16 cellular contexts compared by ENCODE assay signal in genomic region chr19:16877581-16877980, GRCh38. TPM values are rescaled to one million over a fixed set of nuclear protein-coding genes. Genes with fewer than 3 reads are reported as not detected.
A peak's percentile ranks its signal among the peaks of the same experiment; 100 is the strongest.
DNase-seq lines count a peak whose midpoint lies in the region; ATAC-seq and TF ChIP-seq lines count a peak whose summit lies in the region.
"Had no signal": no experiment of that assay in that cellular context is flagged by ENCODE, and none has a peak within 500 bp of the region (broad histone marks: within the 10 kb centered on the region; RNA-seq: fewer than 3 reads in every experiment).

No MANE protein-coding gene starts in this region.

- H3K27me3 ChIP-seq in BLaER1: no peaks in the 10 kb centered on the region
- no peaks in the 10 kb centered on the region for H3K27me3 ChIP-seq in Loucy (ENCODE audit: insufficient read depth, low read length, poor library complexity, severe bottlenecking)
- H3K27me3 ChIP-seq in parathyroid adenoma (ENCODE audit: control insufficient read depth, insufficient read depth, low read length): no peaks in the 10 kb centered on the region
- H3K27me3 ChIP-seq: BE2C had no signal

- DNase-seq in endothelial cell (ENCODE audit: low spot score) (no peak), WTC11 (ENCODE audit: low spot score) (no peak)
- DNase-seq: BE2C, DMS 273 treated with DMSO at 0.1 percent for 48 hours, NCI-H1092 treated with DMSO at 0.1 percent for 48 hours, NCI-H1694, NCI-H2107, NCI-H345 had no signal

- H3K4me3 ChIP-seq in BLaER1 (peak overlapping the region; percentile 44), Loucy (ENCODE audit: low read length, poor library complexity, severe bottlenecking) (peak overlapping the region; percentile 48), parathyroid adenoma (ENCODE audit: low read depth, low read length) (no peak overlapping the region)
- H3K4me3 ChIP-seq: PC-9 had no signal

- H3K79me2 ChIP-seq in Loucy (ENCODE audit: insufficient read depth, low read length) (peaks cover 12% of the 10 kb centered on the region), parathyroid adenoma (peaks cover 5% of the 10 kb centered on the region)

- peaks cover 31% of the 10 kb centered on the region for H3K9me3 ChIP-seq in BLaER1
- peaks cover 13% of the 10 kb centered on the region; the same call in 1 of the 2 replicates for H3K9me3 ChIP-seq in Loucy (ENCODE audit: insufficient read depth, low read depth, low read length)
- no peaks in the 10 kb centered on the region for H3K9me3 ChIP-seq in parathyroid adenoma (ENCODE audit: control insufficient read depth, low read length)
- H3K9me3 ChIP-seq: BE2C had no signal

- H3K4me2 ChIP-seq in BLaER1 (peak overlapping the region; percentile 82), Loucy (ENCODE audit: low read depth, low read length, poor library complexity, severe bottlenecking) (peak overlapping the region; percentile 73), parathyroid adenoma (ENCODE audit: low read length) (no peak overlapping the region)
- H3K4me2 ChIP-seq: PC-9 had no signal

- ATAC-seq in HG03378 (IDR thresholded peaks at IDR 0.05; ENCODE audit: unreplicated experiment) (no peak), WTC11 (no peak), HG02763 (IDR thresholded peaks at IDR 0.05; ENCODE audit: unreplicated experiment) (no peak)

- CTCF ChIA-PET in WTC11 (lab: Charles Lee): no interaction called here

- H3K4me1 Mint-ChIP-seq in endothelial cell (ENCODE audit: unreplicated experiment): peaks cover 15% of the 10 kb centered on the region
- no peaks in the 10 kb centered on the region for H3K4me1 Mint-ChIP-seq in WTC11

- H2AFZ ChIP-seq in Loucy (ENCODE audit: low read length) (no peak overlapping the region), parathyroid adenoma (no peak overlapping the region)
- H2AFZ ChIP-seq: PC-9 had no signal

- H3K27ac Mint-ChIP-seq in endothelial cell (ENCODE audit: unreplicated experiment) (peak overlapping the region; percentile 64), WTC11 (no peak overlapping the region)

- no peaks in the 10 kb centered on the region; the same call in 1 of the 2 replicates for H3F3A ChIP-seq in Loucy (ENCODE audit: low read depth)

- H3K27ac ChIP-seq in BLaER1: peak overlapping the region; percentile 95
- peak overlapping the region; percentile 49 for H3K27ac ChIP-seq in parathyroid adenoma
- H3K27ac ChIP-seq: PC-9 had no signal

- H3K36me3 ChIP-seq in BLaER1 (peaks cover 78% of the 10 kb centered on the region), Loucy (ENCODE audit: insufficient read depth, low read length) (peaks cover 39% of the 10 kb centered on the region; the same call in 1 of the 2 replicates), parathyroid adenoma (ENCODE audit: control insufficient read depth, insufficient read depth, low read length) (no peaks in the 10 kb centered on the region)

- H3K36me3 Mint-ChIP-seq in endothelial cell (ENCODE audit: low read depth, unreplicated experiment) (peaks cover 58% of the 10 kb centered on the region), WTC11 (peaks cover 62% of the 10 kb centered on the region)

- TF ChIP-seq CTCF in Loucy (conservative IDR thresholded peaks at IDR 0.05; ENCODE audit: low read length) (no peak), endothelial cell (IDR thresholded peaks at IDR 0.05; ENCODE audit: unreplicated experiment) (no peak), parathyroid adenoma (IDR thresholded peaks at IDR 0.05) (no peak), WTC11 (IDR thresholded peaks at IDR 0.05) (no peak)

- peaks cover 16% of the 10 kb centered on the region; the same call in 1 of the 2 replicates for H4K20me1 ChIP-seq in BLaER1
- H4K20me1 ChIP-seq in Loucy (ENCODE audit: insufficient read depth, low read length, poor library complexity, severe bottlenecking): no peaks in the 10 kb centered on the region

- H3K4me3 Mint-ChIP-seq in endothelial cell (ENCODE audit: unreplicated experiment) (no peak overlapping the region), WTC11 (no peak overlapping the region)

- peak overlapping the region; percentile 77 for H3K9ac ChIP-seq in BLaER1
- H3K9ac ChIP-seq in Loucy (ENCODE audit: low read depth, low read length, poor library complexity, severe bottlenecking): peak overlapping the region; percentile 63
- no peak overlapping the region for H3K9ac ChIP-seq in parathyroid adenoma

- no peaks in the 10 kb centered on the region for H3K9me2 ChIP-seq in Loucy (replicated peaks; ENCODE audit: low read depth, low read length)

- H3K4me1 ChIP-seq in BLaER1 (peaks cover 61% of the 10 kb centered on the region), Loucy (ENCODE audit: insufficient read depth, low read length, poor library complexity, severe bottlenecking) (peaks cover 40% of the 10 kb centered on the region), parathyroid adenoma (no peaks in the 10 kb centered on the region)
- H3K4me1 ChIP-seq: BE2C had no signal

- H3K27me3 Mint-ChIP-seq in endothelial cell (ENCODE audit: unreplicated experiment) (peaks cover 8% of the 10 kb centered on the region), WTC11 (ENCODE audit: low read depth) (peaks cover 4% of the 10 kb centered on the region)

- H3K9me3 Mint-ChIP-seq in endothelial cell (ENCODE audit: unreplicated experiment) (peaks cover 17% of the 10 kb centered on the region), WTC11 (peaks cover 27% of the 10 kb centered on the region)

- POLR2A ChIA-PET in WTC11 (lab: Charles Lee): no interaction called here

TF ChIP-seq in WTC11, 78 proteins besides CTCF, POLR2A, EP300 and RAD21:
- TF ChIP-seq E2F1 (CRISPR knock-in tag; IDR thresholded peaks at IDR 0.05): no peak
- TF ChIP-seq ZNF138 (CRISPR knock-in tag; conservative IDR thresholded peaks at IDR 0.05): no peak
- TF ChIP-seq GTF2I (CRISPR knock-in tag; conservative IDR thresholded peaks at IDR 0.05): no peak
- TF ChIP-seq FOXJ3 (CRISPR knock-in tag; IDR thresholded peaks at IDR 0.05; ENCODE audit: borderline replicate concordance): no peak
- no peak for TF ChIP-seq CREB1 (CRISPR knock-in tag; IDR thresholded peaks at IDR 0.05)
- TF ChIP-seq STAT6 (CRISPR knock-in tag; conservative IDR thresholded peaks at IDR 0.05; ENCODE audit: low read depth): no peak
- no peak for TF ChIP-seq NR1H2 (CRISPR knock-in tag; IDR thresholded peaks at IDR 0.05)
- TF ChIP-seq ESRRA (CRISPR knock-in tag; IDR thresholded peaks at IDR 0.05; ENCODE audit: borderline replicate concordance): no peak
- no peak for TF ChIP-seq E2F5 (CRISPR knock-in tag; IDR thresholded peaks at IDR 0.05)
- TF ChIP-seq CREM (CRISPR knock-in tag; IDR thresholded peaks at IDR 0.05): no peak
- TF ChIP-seq IRF1 (CRISPR knock-in tag; IDR thresholded peaks at IDR 0.05): no peak

RNA-seq across cellular contexts. Expression of gene F2RL3, which starts 11.2 kb away (rescaled TPM):
- total RNA-seq in endothelial cell (ENCODE audit: unreplicated experiment): 0.92 TPM
- total RNA-seq in WTC11 (2021): 0.11 to 0.14 TPM in 2 of 3 replicates, not detected in the other
- total RNA-seq: H1, M059J, PC-9 had no signal

RNA-seq across cellular contexts. Expression of gene SIN3B, which starts 48.4 kb away (rescaled TPM):
- total RNA-seq in endothelial cell (ENCODE audit: unreplicated experiment): 84.8 TPM
- 76.8 to 87.7 TPM (median 80.0 TPM) in 3 replicates for total RNA-seq in WTC11 (2021)
